15 cellular contexts compared by ENCODE assay signal in the genomic region with DNA sequence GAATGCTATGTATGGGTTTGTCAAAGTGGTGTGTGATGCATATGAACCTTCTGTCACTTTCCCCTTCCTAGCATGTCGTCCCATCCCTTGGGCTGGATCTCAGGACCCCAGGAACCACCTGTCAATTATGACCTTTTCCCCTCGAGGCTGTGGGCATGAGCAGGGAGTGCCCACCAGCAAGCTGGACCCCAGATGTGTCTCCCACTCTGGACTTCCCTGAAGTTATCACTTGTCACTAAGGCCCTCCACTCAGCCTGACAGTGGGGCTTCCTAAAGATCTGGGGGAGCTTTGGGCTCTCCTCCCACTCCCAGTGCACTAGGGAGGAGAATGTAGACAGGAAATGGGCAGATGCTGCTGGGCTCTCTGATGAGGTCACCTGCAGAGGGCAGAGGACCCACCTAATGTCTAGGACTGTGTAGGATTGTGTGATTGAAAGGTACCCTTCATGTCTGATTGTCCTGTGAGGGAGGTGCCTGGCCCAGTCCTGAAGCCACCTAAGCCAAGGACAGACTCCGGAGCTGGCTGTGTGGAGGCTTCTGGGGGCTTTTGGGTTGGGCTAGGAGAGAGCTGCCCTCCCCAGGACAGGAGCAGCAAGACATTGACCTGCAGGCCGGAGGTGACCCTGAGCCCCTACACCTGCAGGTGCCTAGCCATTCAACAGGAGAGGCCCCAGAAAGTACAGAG. TPM values are rescaled to one million over a fixed set of nuclear protein-coding genes. Genes with fewer than 3 reads are reported as not detected.
DNase-seq lines count a peak whose midpoint lies in the region; ATAC-seq, FAIRE-seq and TF ChIP-seq lines count a peak whose summit lies in the region.
"Had no signal": no experiment of that assay in that cellular context is flagged by ENCODE, and none has a peak within 500 bp of the region (broad histone marks: within the 10 kb centered on the region; RNA-seq: fewer than 3 reads in every experiment).

No MANE protein-coding gene starts in this region.

- no peaks in the 10 kb centered on the region for H3K36me3 Mint-ChIP-seq in T-cell

- H3K27me3 ChIP-seq in bronchial epithelial cell (ENCODE audit: control insufficient read depth, insufficient read depth, low read length), result peaks cover 7% of the 10 kb centered on the region
- H3K27me3 ChIP-seq: neutrophil, thyroid gland had no signal

- H3K36me3 ChIP-seq in bronchial epithelial cell (ENCODE audit: control insufficient read depth, insufficient read depth, low read length), result no peaks in the 10 kb centered on the region
- H3K36me3 ChIP-seq: lower lobe of right lung, thyroid gland had no signal

- POLR2A ChIA-PET in T-cell (lab: Charles Lee), result interaction anchor here in 1 of 2 donors (0.6 to 1.0 kb wide), 2 partner anchors 15 to 434 kb away, joined by 3 to 4 read pairs; no protein-coding TSS in a partner anchor

- H3K9me3 Mint-ChIP-seq in T-cell, result no peaks in the 10 kb centered on the region

- no peaks in the 10 kb centered on the region for H3K27me3 Mint-ChIP-seq in T-cell

- peak overlapping the region; percentile 81 to 87 for H3K27ac Mint-ChIP-seq in T-cell

- H3K4me3 ChIP-seq in bronchial epithelial cell (ENCODE audit: low read depth, low read length), result no peak overlapping the region
- H3K4me3 ChIP-seq: lower lobe of right lung, skin epidermis, thyroid gland had no signal

- TF ChIP-seq CTCF in bronchial epithelial cell (IDR thresholded peaks at IDR 0.05; ENCODE audit: insufficient read depth, low read length, severe bottlenecking), result no peak

- DNase-seq in activated CD8-positive, alpha-beta memory T cell treated with anti-CD3 and anti-CD28 coated beads for 24 hours, result peak; percentile 63
- DNase-seq in activated CD8-positive, alpha-beta memory T cell treated with anti-CD3 and anti-CD28 coated beads, Interleukin-2, amount 50 U/mL, for 4 hours, result no peak
- DNase-seq in T-cell (peak in 1 of 34 experiments; percentile 5), bronchial epithelial cell (ENCODE audit: low read depth) (no peak), NCI-H1417 treated with DMSO at 0.1 percent for 48 hours (lab: John Stamatoyannopoulos, UW) (no peak), anterior cingulate cortex (lab: John Stamatoyannopoulos, UW) (no peak), GM12892 (ENCODE audit: insufficient read length) (no peak)
- DNase-seq in stimulated activated naive CD8-positive, alpha-beta T cell treated with anti-CD3 and anti-CD28 coated beads, Interleukin-15, Interleukin-2, amounts not matched to agents 100 U/mL and 50 U/mL, for 24 hours, result peak; percentile 12
- DNase-seq: lower lobe of right lung, NCI-H446 treated with DMSO at 0.1 percent for 48 hours, SW 1271, thyroid gland had no signal

- CTCF ChIA-PET in T-cell (lab: Charles Lee), result no interaction called here

- H3K4me3 Mint-ChIP-seq in T-cell, result no peak overlapping the region

- H3K4me1 Mint-ChIP-seq in T-cell, result peaks cover 18 to 20% (median 19%) of the 10 kb centered on the region in 3 donors

- no peak for TF ChIP-seq POLR2A in GM12892 (IDR thresholded peaks at IDR 0.05; ENCODE audit: low read depth, low read length)

- peak; percentile 7 for FAIRE-seq in bronchial epithelial cell (lab: Jason Lieb, UNC)
- FAIRE-seq in GM12892 (lab: Jason Lieb, UNC), result no peak
- FAIRE-seq: D721Med had no signal

- peak in 3 of 4 experiments; percentile 12 to 17 (median 15) for ATAC-seq in T-cell (replicated peaks in 1 of 4)
- peak; percentile 4 for ATAC-seq in stimulated activated naive CD8-positive, alpha-beta T cell treated with anti-CD3 and anti-CD28 coated beads, Interleukin-15, Interleukin-2, amounts not matched to agents 100 U/mL and 50 U/mL, for 24 hours
- ATAC-seq: lower lobe of right lung had no signal

RNA-seq across cellular contexts. Expression of a gene that starts 18.7 kb away (rescaled TPM):
- total RNA-seq in T-cell (100 to 1,000 TPM; 183 to 272 (median 192) TPM), bronchial epithelial cell (0.13 and 0.26 TPM in 2 replicates)
- 137 TPM for polyA plus RNA-seq in GM12892 (2012; ENCODE audit: missing spikeins)

RNA-seq across cellular contexts. Expression of a gene that starts 39.9 kb away (rescaled TPM):
- 100 to 1,000 TPM in 4 of 5 donors, 10 to 100 TPM in 1; 88.6 to 190 (median 167) TPM for total RNA-seq in T-cell
- total RNA-seq in bronchial epithelial cell, result 45.0 and 49.9 TPM in 2 replicates
- polyA plus RNA-seq in GM12892 (2012; ENCODE audit: missing spikeins), result 37.2 TPM

Comparison
In these comparisons a context has a peak if more than half of its experiments do, and no peak if none do; other contexts are left out.
1. DNase-seq: peak in activated CD8-positive, alpha-beta memory T cell treated with anti-CD3 and anti-CD28 coated beads for 24 hours (single experiment) and stimulated activated naive CD8-positive, alpha-beta T cell treated with anti-CD3 and anti-CD28 coated beads, Interleukin-15, Interleukin-2, amounts not matched to agents 100 U/mL and 50 U/mL, for 24 hours (single experiment); none in activated CD8-positive, alpha-beta memory T cell treated with anti-CD3 and anti-CD28 coated beads, Interleukin-2, amount 50 U/mL, for 4 hours (single experiment), bronchial epithelial cell (single experiment), NCI-H1417 treated with DMSO at 0.1 percent for 48 hours (single experiment), anterior cingulate cortex (0 of 58) and GM12892 (single experiment).
2. RNA of a gene that starts 18.7 kb away (total RNA-seq): 183 to 272 TPM in T-cell; 0.13 to 0.26 TPM in bronchial epithelial cell; every median in the first group is over 100 times any median in the second.